Comparison of ENCODE assay signal across 8 cellular contexts in the genomic region with DNA sequence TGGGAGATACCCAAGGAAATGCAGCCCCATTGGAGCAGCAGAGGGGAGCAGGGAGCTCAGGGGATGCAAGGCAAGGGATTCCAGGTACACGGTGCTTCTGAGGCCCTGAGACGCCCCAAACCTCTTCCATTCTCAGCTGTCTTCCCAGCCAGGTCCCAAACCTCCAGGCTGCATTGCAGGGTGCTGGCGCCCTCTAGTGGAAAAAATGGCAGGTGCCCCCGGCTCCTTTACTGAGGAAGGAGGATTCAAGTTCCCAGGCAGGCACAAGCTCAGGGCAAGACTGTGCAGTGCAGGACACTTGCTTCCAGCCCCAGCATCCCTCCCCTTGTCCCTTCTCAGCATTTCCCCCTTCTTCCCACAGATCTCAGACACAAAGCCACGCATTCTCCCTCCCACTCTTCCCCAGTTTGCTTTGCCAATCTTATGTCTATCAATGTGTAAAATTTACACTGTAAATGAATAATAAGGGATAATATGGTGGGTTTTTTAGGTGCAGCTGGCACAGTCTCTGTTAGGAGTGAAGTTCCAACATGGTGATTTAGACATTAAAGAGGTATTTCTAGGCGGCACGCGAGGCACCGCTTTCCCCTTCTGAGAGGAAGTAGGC. TPM values are rescaled to one million over a fixed set of nuclear protein-coding genes. Genes with fewer than 3 reads are reported as not detected.
DNase-seq lines count a peak whose midpoint lies in the region; ATAC-seq and TF ChIP-seq lines count a peak whose summit lies in the region.

No MANE protein-coding gene starts in this region.

- no peak overlapping the region for H3K4me3 ChIP-seq in LNCaP clone FGC (ENCODE audit: low read depth, low read length)
- no peak overlapping the region for H3K4me3 ChIP-seq in sigmoid colon

- no peaks in the 10 kb centered on the region for H3K27me3 ChIP-seq in sigmoid colon

- peak; percentile 76 for TF ChIP-seq CTCF in Calu3 (IDR thresholded peaks at IDR 0.05; ENCODE audit: unreplicated experiment)
- TF ChIP-seq CTCF in LNCaP clone FGC (IDR thresholded peaks at IDR 0.05; ENCODE audit: control insufficient read depth, extremely low read depth, insufficient read depth) = peak; percentile 87
- TF ChIP-seq CTCF in sigmoid colon (IDR thresholded peaks at IDR 0.05) = peak; percentile 76 to 86 (median 82)

- no peak overlapping the region for H3K4me3 Mint-ChIP-seq in Calu3 (ENCODE audit: low read depth, unreplicated experiment)

- CTCF ChIA-PET in Calu3 (lab: Charles Lee) = interaction anchor here (0.7 to 1.7 kb wide), 9 partner anchors 9 to 1061 kb away, joined by 3 to 10 read pairs (median 4); a partner anchor contains a TSS

- intact Hi-C loops in Calu3 (cut with micrococcal nuclease; ENCODE audit: unreplicated experiment) (loop anchor here (5.0 to 10.0 kb wide), 2 partner anchors 380 to 1063 kb away; a partner anchor contains a TSS), sigmoid colon (cut with DNase I) (no loop called here)

- 38 to 39% methylated on average over 9 of the region's 9 CpGs for WGBS in sigmoid colon, 2 donors

- no peaks in the 10 kb centered on the region for H3K9me3 Mint-ChIP-seq in Calu3 (ENCODE audit: low read depth, unreplicated experiment)

- no peaks in the 10 kb centered on the region for H3K9me3 ChIP-seq in sigmoid colon

- BruUV-seq in Calu3 (replicated peaks; lab: Mats Ljungman, UMichigan) = no TSS peak

- H3K4me1 ChIP-seq in sigmoid colon = no peaks in the 10 kb centered on the region

- TF ChIP-seq POLR2A in sigmoid colon (IDR thresholded peaks at IDR 0.05) = no peak

- TF ChIP-seq EP300 in sigmoid colon (IDR thresholded peaks at IDR 0.05) = no peak

- no peaks in the 10 kb centered on the region for H3K4me1 Mint-ChIP-seq in Calu3 (ENCODE audit: low read depth, unreplicated experiment)

- peaks cover 21% of the 10 kb centered on the region for H3K27me3 Mint-ChIP-seq in Calu3 (ENCODE audit: unreplicated experiment)

- H3K27ac Mint-ChIP-seq in Calu3 (ENCODE audit: unreplicated experiment) = no peak overlapping the region

- peak; percentile 61 for ATAC-seq in GM21447 (IDR thresholded peaks at IDR 0.05; ENCODE audit: unreplicated experiment)
- no peak for ATAC-seq in HG03139 (IDR thresholded peaks at IDR 0.05; ENCODE audit: unreplicated experiment)

- no peak overlapping the region for H3K27ac ChIP-seq in sigmoid colon

- H3K36me3 ChIP-seq in sigmoid colon = no peaks in the 10 kb centered on the region

- DNase-seq in Calu3 (peak; percentile 81), LNCaP clone FGC (ENCODE audit: low read depth) (no peak), T follicular helper cell (ENCODE audit: low read depth) (peak; percentile 41), amygdala (lab: John Stamatoyannopoulos, UW) (peak in 51 of 56 donors; percentile 6 to 82 (median 37)), hepatic stellate cell (ENCODE audit: low spot score) (peak; percentile 85), sigmoid colon (peak; percentile 82)

- H3K36me3 Mint-ChIP-seq in Calu3 (ENCODE audit: insufficient read depth, unreplicated experiment) = no peaks in the 10 kb centered on the region

RNA-seq across cellular contexts. Expression of a gene that starts 46.1 kb away (rescaled TPM):
- 6.5 and 7.5 TPM in 2 replicates for total RNA-seq in Calu3 (2022)
- total RNA-seq in sigmoid colon = 10 to 100 TPM in 1 of 4 donors, 1 to 10 TPM in 3; 4.8 to 61.4 (median 6.1) TPM
- polyA plus RNA-seq in sigmoid colon = 10 to 100 TPM in 1 of 3 donors, 1 to 10 TPM in 1, under 1 TPM in 1; 0.92 to 14.4 (median 3.0) TPM
